Comparison of ENCODE assay signal across 19 cellular contexts in genomic region chr10:119448579-119449209, GRCh38.
"Had no signal": no experiment of that assay in that cellular context is flagged by ENCODE, and none has a peak within 500 bp of the region (broad histone marks: within the 10 kb centered on the region; RNA-seq: fewer than 3 reads in every experiment).

No MANE protein-coding gene starts in this region.

- H3K4me3 ChIP-seq: esophagus squamous epithelium, right lobe of liver, spleen, upper lobe of right lung had no signal

- H3K27me3 ChIP-seq: esophagus squamous epithelium, right lobe of liver, spleen, upper lobe of right lung had no signal

- ATAC-seq: activated CD4-positive, alpha-beta T cell treated with anti-CD3 and anti-CD28 coated beads for 36 hours; activated CD8-positive, alpha-beta memory T cell treated with anti-CD3 and anti-CD28 coated beads, Interleukin-2, amount 10 ng/mL, durations not matched to agents 7 days and 5 days; activated naive CD4-positive, alpha-beta T cell treated with anti-CD3 and anti-CD28 coated beads, Interleukin-2, amount 50 U/mL, for 72 hours; right lobe of liver; T-helper 17 cell; upper lobe of right lung had no signal

- DNase-seq: activated CD4-positive, alpha-beta memory T cell treated with anti-CD3 and anti-CD28 coated beads for 36 hours; activated CD4-positive, alpha-beta T cell treated with anti-CD3 and anti-CD28 coated beads for 36 hours; activated CD8-positive, alpha-beta memory T cell treated with anti-CD3 and anti-CD28 coated beads, Interleukin-2, amount 10 ng/mL, durations not matched to agents 7 days and 5 days; activated T-cell treated with anti-CD3 and anti-CD28 coated beads, Interleukin-2, amount 50 U/mL, for 24 hours; caudate nucleus; cortex of kidney; effector CD4-positive, alpha-beta T cell; esophagus squamous epithelium; foreskin fibroblast; kidney glomerular epithelial cell; naive B cell; nucleus accumbens; spleen; T-helper 17 cell; WERI-Rb-1 had no signal

- H3K4me1 ChIP-seq: right lobe of liver, upper lobe of right lung had no signal

- FAIRE-seq: endothelial cell of umbilical vein had no signal

- H3K9me3 ChIP-seq: esophagus squamous epithelium, right lobe of liver, spleen, upper lobe of right lung had no signal

- H3K27ac ChIP-seq: esophagus squamous epithelium, right lobe of liver, spleen, upper lobe of right lung, WERI-Rb-1 had no signal

- H3K36me3 ChIP-seq: right lobe of liver had no signal
